28 cellular contexts compared by ENCODE assay signal in the genomic region with DNA sequence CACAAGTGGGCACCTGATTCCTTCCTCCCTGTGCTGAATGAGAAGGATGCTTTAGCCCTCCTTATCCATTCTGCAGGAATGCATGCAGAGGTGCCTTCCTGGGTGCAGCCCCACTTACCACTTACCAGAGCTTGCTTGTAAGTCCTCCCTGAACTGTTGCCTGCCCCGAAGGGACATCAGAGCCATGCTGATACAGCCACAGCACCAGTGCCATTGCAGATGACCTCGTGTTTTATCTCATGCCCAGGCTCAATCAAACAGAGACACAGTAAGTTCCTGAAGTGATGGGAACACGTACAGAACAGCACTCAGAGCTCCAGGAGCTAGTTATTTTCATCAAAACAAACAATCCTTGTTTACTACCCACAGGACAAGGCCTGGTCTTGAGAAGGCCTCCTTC.
"Had no signal": no experiment of that assay in that cellular context is flagged by ENCODE, and none has a peak within 500 bp of the region (broad histone marks: within the 10 kb centered on the region; RNA-seq: fewer than 3 reads in every experiment).

No MANE protein-coding gene starts in this region.

- H3K4me1 Mint-ChIP-seq: activated B cell treated with CpG ODN at 0.5 μM for 24 hours; activated CD4-positive, alpha-beta T cell treated with anti-CD3 and anti-CD28 coated beads, Interleukin-2, amount 10 ng/mL, durations not matched to agents 24 days and 14 days; activated CD8-positive, alpha-beta memory T cell treated with anti-CD3 and anti-CD28 coated beads, Interleukin-2, amount 10 ng/mL, durations not matched to agents 7 days and 5 days; activated naive CD4-positive, alpha-beta T cell treated with anti-CD3 and anti-CD28 coated beads, Interleukin-2, amount 10 ng/mL, durations not matched to agents 7 days and 5 days; activated naive CD8-positive, alpha-beta T cell treated with anti-CD3 and anti-CD28 coated beads for 36 hours had no signal

- H3K27ac Mint-ChIP-seq: activated B cell treated with CpG ODN at 0.5 μM for 24 hours; activated CD4-positive, alpha-beta T cell treated with anti-CD3 and anti-CD28 coated beads, Interleukin-2, amount 10 ng/mL, durations not matched to agents 24 days and 14 days; activated CD8-positive, alpha-beta memory T cell treated with anti-CD3 and anti-CD28 coated beads, Interleukin-2, amount 10 ng/mL, durations not matched to agents 7 days and 5 days; activated naive CD4-positive, alpha-beta T cell treated with anti-CD3 and anti-CD28 coated beads, Interleukin-2, amount 10 ng/mL, durations not matched to agents 7 days and 5 days; activated naive CD8-positive, alpha-beta T cell treated with anti-CD3 and anti-CD28 coated beads for 36 hours; activated T-cell treated with anti-CD3 and anti-CD28 coated beads, Interleukin-2, amount 50 U/mL, for 24 hours; activated T-helper 1 cell treated with anti-CD3 and anti-CD28 coated beads, Interleukin-12 subunit alpha, Interleukin-12 subunit beta, Interleukin-2, Interleukin-4 antibody, amounts not matched to agents 30 ng/mL and 10 ng/mL and 1 ng/mL, durations not matched to agents 14 hours and 24 hours and 36 hours; T-helper 1 cell treated with Interleukin-12 subunit alpha and Interleukin-12 subunit beta and Interleukin-4 antibody, amounts not matched to agents 30 μg/mL and 1 μg/mL, for 36 hours had no signal

- H3K9me3 Mint-ChIP-seq: activated B cell treated with CpG ODN at 0.5 μM for 24 hours; activated CD4-positive, alpha-beta T cell treated with anti-CD3 and anti-CD28 coated beads, Interleukin-2, amount 10 ng/mL, durations not matched to agents 24 days and 14 days; activated naive CD4-positive, alpha-beta T cell treated with anti-CD3 and anti-CD28 coated beads, Interleukin-2, amount 10 ng/mL, durations not matched to agents 7 days and 5 days; activated naive CD8-positive, alpha-beta T cell treated with anti-CD3 and anti-CD28 coated beads for 36 hours; activated T-cell treated with anti-CD3 and anti-CD28 coated beads, Interleukin-2, amount 50 U/mL, for 24 hours; activated T-helper 1 cell treated with anti-CD3 and anti-CD28 coated beads, Interleukin-12 subunit alpha, Interleukin-12 subunit beta, Interleukin-2, Interleukin-4 antibody, amounts not matched to agents 30 ng/mL and 10 ng/mL and 1 ng/mL, durations not matched to agents 14 hours and 24 hours and 36 hours; T-helper 1 cell treated with Interleukin-12 subunit alpha and Interleukin-12 subunit beta and Interleukin-4 antibody, amounts not matched to agents 30 μg/mL and 1 μg/mL, for 36 hours had no signal

- H3K9me3 ChIP-seq: MG63, Peyer's patch, SJCRH30 had no signal

- H3K27ac ChIP-seq: Peyer's patch, RWPE1 had no signal

- H3K36me3 Mint-ChIP-seq: activated CD8-positive, alpha-beta memory T cell treated with anti-CD3 and anti-CD28 coated beads, Interleukin-2, amount 10 ng/mL, durations not matched to agents 7 days and 5 days; activated naive CD4-positive, alpha-beta T cell treated with anti-CD3 and anti-CD28 coated beads, Interleukin-2, amount 10 ng/mL, durations not matched to agents 7 days and 5 days; activated naive CD8-positive, alpha-beta T cell treated with anti-CD3 and anti-CD28 coated beads for 36 hours had no signal

- H3K27me3 ChIP-seq: MG63, Peyer's patch, SJCRH30 had no signal

- H3K4me1 ChIP-seq: Peyer's patch had no signal

- DNase-seq: activated B cell treated with CpG ODN at 0.5 μM for 24 hours; activated CD4-positive, alpha-beta T cell treated with anti-CD3 and anti-CD28 coated beads for 1 hour; activated CD4-positive, alpha-beta T cell treated with anti-CD3 and anti-CD28 coated beads, Interleukin-2, amount 10 ng/mL, durations not matched to agents 24 days and 14 days; activated CD4-positive, alpha-beta T cell treated with anti-CD3 and anti-CD28 coated beads, Interleukin-2, amount 50 U/mL, for 48 hours; activated CD8-positive, alpha-beta memory T cell treated with anti-CD3 and anti-CD28 coated beads, Interleukin-2, amount 10 ng/mL, durations not matched to agents 7 days and 5 days; activated gamma-delta T cell; activated naive CD4-positive, alpha-beta T cell treated with anti-CD3 and anti-CD28 coated beads, Interleukin-2, amount 10 ng/mL, durations not matched to agents 7 days and 5 days; activated naive CD8-positive, alpha-beta T cell treated with anti-CD3 and anti-CD28 coated beads for 36 hours; activated T-cell treated with anti-CD3 and anti-CD28 coated beads, Interleukin-2, amount 50 U/mL, for 24 hours; caudate nucleus; MG63; MV-4-11; NCI-H1092 treated with DMSO at 0.1 percent for 48 hours; NCI-H1417 treated with DMSO at 0.1 percent for 48 hours; NCI-H1694; NCI-H2029; NCI-H2107; NCI-H2171 treated with DMSO at 0.1 percent for 48 hours; NCI-H226; NCI-H526; NCI-H82; OCI-M1; Peyer's patch; Right ventricle myocardium superior; SJCRH30 had no signal

- ATAC-seq: activated CD8-positive, alpha-beta memory T cell treated with anti-CD3 and anti-CD28 coated beads, Interleukin-2, amount 10 ng/mL, durations not matched to agents 7 days and 5 days had no signal

- H3K4me3 ChIP-seq: MG63, Peyer's patch, SJCRH30 had no signal

- H3K4me3 Mint-ChIP-seq: activated B cell treated with CpG ODN at 0.5 μM for 24 hours; activated CD4-positive, alpha-beta T cell treated with anti-CD3 and anti-CD28 coated beads, Interleukin-2, amount 10 ng/mL, durations not matched to agents 24 days and 14 days; activated CD8-positive, alpha-beta memory T cell treated with anti-CD3 and anti-CD28 coated beads, Interleukin-2, amount 10 ng/mL, durations not matched to agents 7 days and 5 days; activated naive CD4-positive, alpha-beta T cell treated with anti-CD3 and anti-CD28 coated beads, Interleukin-2, amount 10 ng/mL, durations not matched to agents 7 days and 5 days; activated naive CD8-positive, alpha-beta T cell treated with anti-CD3 and anti-CD28 coated beads for 36 hours; activated T-cell treated with anti-CD3 and anti-CD28 coated beads, Interleukin-2, amount 50 U/mL, for 24 hours; activated T-helper 1 cell treated with anti-CD3 and anti-CD28 coated beads, Interleukin-12 subunit alpha, Interleukin-12 subunit beta, Interleukin-2, Interleukin-4 antibody, amounts not matched to agents 30 ng/mL and 10 ng/mL and 1 ng/mL, durations not matched to agents 14 hours and 24 hours and 36 hours; T-helper 1 cell treated with Interleukin-12 subunit alpha and Interleukin-12 subunit beta and Interleukin-4 antibody, amounts not matched to agents 30 μg/mL and 1 μg/mL, for 36 hours had no signal

- H3K36me3 ChIP-seq: MG63, Peyer's patch, SJCRH30 had no signal

- H3K27me3 Mint-ChIP-seq: activated B cell treated with CpG ODN at 0.5 μM for 24 hours; activated CD8-positive, alpha-beta memory T cell treated with anti-CD3 and anti-CD28 coated beads, Interleukin-2, amount 10 ng/mL, durations not matched to agents 7 days and 5 days; activated naive CD4-positive, alpha-beta T cell treated with anti-CD3 and anti-CD28 coated beads, Interleukin-2, amount 10 ng/mL, durations not matched to agents 7 days and 5 days; activated naive CD8-positive, alpha-beta T cell treated with anti-CD3 and anti-CD28 coated beads for 36 hours; activated T-cell treated with anti-CD3 and anti-CD28 coated beads, Interleukin-2, amount 50 U/mL, for 24 hours had no signal
